Comparison of ENCODE assay signal across 1 cellular context in genomic region chr2:54584598-54584997, GRCh38.
TF ChIP-seq lines count a peak whose summit lies in the region.

No MANE protein-coding gene starts in this region.

TF ChIP-seq in WTC11, 78 proteins besides CTCF, POLR2A, EP300 and RAD21 (continued from another document):
- TF ChIP-seq FOXP4 (CRISPR knock-in tag; IDR thresholded peaks at IDR 0.05) (no peak), HMGA2 (CRISPR knock-in tag; IDR thresholded peaks at IDR 0.05) (no peak), EMX1 (CRISPR knock-in tag; IDR thresholded peaks at IDR 0.05) (no peak), NR2C2 (CRISPR knock-in tag; IDR thresholded peaks at IDR 0.05) (no peak)
